Comparison of ENCODE assay signal across 8 cellular contexts in genomic region chr7:157271991-157272324, GRCh38.
A peak's percentile ranks its signal among the peaks of the same experiment; 100 is the strongest.
DNase-seq lines count a peak whose midpoint lies in the region; ATAC-seq lines count a peak whose summit lies in the region.

No MANE protein-coding gene starts in this region.

- peaks cover 22% of the 10 kb centered on the region for H3K36me3 Mint-ChIP-seq in activated CD4-positive, alpha-beta T cell treated with anti-CD3 and anti-CD28 coated beads for 36 hours (ENCODE audit: low read depth)

- H3K4me1 Mint-ChIP-seq in activated CD4-positive, alpha-beta T cell treated with anti-CD3 and anti-CD28 coated beads for 36 hours, result peaks cover 11% of the 10 kb centered on the region

- intact Hi-C loops in activated CD4-positive, alpha-beta T cell treated with anti-CD3 and anti-CD28 coated beads for 36 hours (cut with DNase I, micrococcal nuclease), result loop anchor here in 1 of 2 experiments (2.0 to 10.0 kb wide), 3 partner anchors 69 to 1467 kb away; no protein-coding TSS in a partner anchor

- CTCF ChIA-PET in activated CD4-positive, alpha-beta T cell treated with anti-CD3 and anti-CD28 coated beads for 36 hours (lab: Charles Lee), result interaction anchor here (0.8 to 1.5 kb wide), 5 partner anchors 12 to 74 kb away, joined by 3 to 4 read pairs (median 3); no protein-coding TSS in a partner anchor

- no peaks in the 10 kb centered on the region for H3K27me3 Mint-ChIP-seq in activated CD4-positive, alpha-beta T cell treated with anti-CD3 and anti-CD28 coated beads for 36 hours

- H3K4me3 Mint-ChIP-seq in activated CD4-positive, alpha-beta T cell treated with anti-CD3 and anti-CD28 coated beads for 36 hours, result no peak overlapping the region

- DNase-seq in Daoy (ENCODE audit: low read depth) (peak; percentile 88), NCI-H2196 (lab: John Stamatoyannopoulos, UW; ENCODE audit: unreplicated experiment) (peak; percentile 2), fibroblast of gingiva (ENCODE audit: low read depth) (peak; percentile 98), pulmonary artery endothelial cell (ENCODE audit: low read depth, low spot score) (peak; percentile 52), NCI-H1105 (lab: John Stamatoyannopoulos, UW) (no peak), NCI-H446 treated with DMSO at 0.1 percent for 48 hours (lab: John Stamatoyannopoulos, UW) (no peak)
- DNase-seq in stimulated activated CD4-positive, alpha-beta T cell treated with anti-CD3 and anti-CD28 coated beads, Interleukin-4, amount 100 ng/mL, for 4 hours, result no peak
- DNase-seq in activated CD4-positive, alpha-beta T cell treated with anti-CD3 and anti-CD28 coated beads for 36 hours, result no peak

- H3K9me3 Mint-ChIP-seq in activated CD4-positive, alpha-beta T cell treated with anti-CD3 and anti-CD28 coated beads for 36 hours (ENCODE audit: low read depth), result no peaks in the 10 kb centered on the region

- POLR2A ChIA-PET in activated CD4-positive, alpha-beta T cell treated with anti-CD3 and anti-CD28 coated beads for 36 hours (lab: Charles Lee), result no interaction called here

- H3K27ac Mint-ChIP-seq in activated CD4-positive, alpha-beta T cell treated with anti-CD3 and anti-CD28 coated beads for 36 hours, result no peak overlapping the region

- ATAC-seq in activated CD4-positive, alpha-beta T cell treated with anti-CD3 and anti-CD28 coated beads for 36 hours, result no peak

Comparison
In these comparisons a context has a peak if more than half of its experiments do, and no peak if none do; other contexts are left out.
1. DNase-seq: peak in Daoy (single experiment), NCI-H2196 (single experiment), fibroblast of gingiva (single experiment) and pulmonary artery endothelial cell (single experiment); none in stimulated activated CD4-positive, alpha-beta T cell treated with anti-CD3 and anti-CD28 coated beads, Interleukin-4, amount 100 ng/mL, for 4 hours (0 of 2), NCI-H1105 (single experiment), activated CD4-positive, alpha-beta T cell treated with anti-CD3 and anti-CD28 coated beads for 36 hours (single experiment) and NCI-H446 treated with DMSO at 0.1 percent for 48 hours (single experiment).